11 cellular contexts compared by ENCODE assay signal in genomic region chr11:45100338-45100737, GRCh38. TPM values are rescaled to one million over a fixed set of nuclear protein-coding genes. Genes with fewer than 3 reads are reported as not detected.
DNase-seq lines count a peak whose midpoint lies in the region; TF ChIP-seq lines count a peak whose summit lies in the region.
"Had no signal": no experiment of that assay in that cellular context is flagged by ENCODE, and none has a peak within 500 bp of the region (broad histone marks: within the 10 kb centered on the region; RNA-seq: fewer than 3 reads in every experiment).

No MANE protein-coding gene starts in this region.

- peak; percentile 44 for DNase-seq in AG10803 (ENCODE audit: low read depth)
- peak; percentile 42 for DNase-seq in GM03348 (ENCODE audit: low spot score)
- peak; percentile 40 for DNase-seq in RKO (ENCODE audit: low spot score)
- peak; percentile 55 for DNase-seq in fibroblast of pulmonary artery (ENCODE audit: low read depth)
- DNase-seq in KG1 (lab: John Stamatoyannopoulos, UW) = no peak
- DNase-seq in T-helper 1 cell = no peak
- no peak for DNase-seq in uterus
- DNase-seq in WERI-Rb-1 = no peak
- DNase-seq: T-helper 9 cell had no signal

- no peaks in the 10 kb centered on the region for H3K4me1 ChIP-seq in uterus
- H3K4me1 ChIP-seq: HAP-1 had no signal

- TF ChIP-seq CTCF in AG10803 (conservative IDR thresholded peaks at IDR 0.05; ENCODE audit: low read length) (no peak), fibroblast of pulmonary artery (IDR thresholded peaks at IDR 0.05; ENCODE audit: low read length, missing control alignments) (no peak), uterus (IDR thresholded peaks at IDR 0.05) (no peak), WERI-Rb-1 (IDR thresholded peaks at IDR 0.05; ENCODE audit: low read depth, low read length) (no peak)

- no peak overlapping the region for H3K27ac ChIP-seq in uterus
- no peak overlapping the region for H3K27ac ChIP-seq in WERI-Rb-1
- H3K27ac ChIP-seq: suprapubic skin had no signal

- no peaks in the 10 kb centered on the region for H3K36me3 ChIP-seq in uterus
- no peaks in the 10 kb centered on the region for H3K36me3 ChIP-seq in WERI-Rb-1
- H3K36me3 ChIP-seq: HAP-1, suprapubic skin had no signal

- H3K9me3 ChIP-seq in uterus (no peaks in the 10 kb centered on the region), WERI-Rb-1 (ENCODE audit: severe bottlenecking) (no peaks in the 10 kb centered on the region)
- H3K9me3 ChIP-seq: HAP-1, suprapubic skin had no signal

- H3K27me3 ChIP-seq in uterus (no peaks in the 10 kb centered on the region), WERI-Rb-1 (ENCODE audit: insufficient read depth, low read depth, severe bottlenecking) (no peaks in the 10 kb centered on the region)

- H3K4me3 ChIP-seq in AG10803 (ENCODE audit: low read length) (no peak overlapping the region), fibroblast of pulmonary artery (replicated peaks; ENCODE audit: low read depth, low read length) (no peak overlapping the region), uterus (no peak overlapping the region), WERI-Rb-1 (ENCODE audit: low read depth, low read length) (no peak overlapping the region)
- H3K4me3 ChIP-seq: HAP-1, suprapubic skin had no signal

- intact Hi-C loops in uterus (cut with DNase I; ENCODE audit: low total_unique reads) = no loop called here

- no peak for TF ChIP-seq POLR2A in uterus (IDR thresholded peaks at IDR 0.05)

RNA-seq across cellular contexts. Expression of gene PRDM11, which starts 46.1 kb away (rescaled TPM):
- 100 to 1,000 TPM in 1 of 4 donors, 10 to 100 TPM in 2, 1 to 10 TPM in 1; 7.4 to 318 (median 58.5) TPM for total RNA-seq in uterus

Comparison
In these comparisons a context has a peak if more than half of its experiments do, and no peak if none do; other contexts are left out.
1. DNase-seq: peak in AG10803 (single experiment), GM03348 (single experiment), RKO (single experiment) and fibroblast of pulmonary artery (single experiment); none in KG1 (single experiment), T-helper 1 cell (0 of 5), uterus (0 of 2) and WERI-Rb-1 (single experiment).